ENCODE assay signal across 19 cellular contexts in genomic region chr11:9528141-9528511, GRCh38. TPM values are rescaled to one million over a fixed set of nuclear protein-coding genes. Genes with fewer than 3 reads are reported as not detected.
DNase-seq lines count a peak whose midpoint lies in the region; FAIRE-seq and TF ChIP-seq lines count a peak whose summit lies in the region.
"Had no signal": no experiment of that assay in that cellular context is flagged by ENCODE, and none has a peak within 500 bp of the region (broad histone marks: within the 10 kb centered on the region; RNA-seq: fewer than 3 reads in every experiment).

No MANE protein-coding gene starts in this region.

- dilution Hi-C loops in endothelial cell of umbilical vein (cut with MboI; ENCODE audit: extremely low pct_ligation_motif_present, low sequenced_read_pairs) = no loop called here

- H3K27ac ChIP-seq in ACC112 (ENCODE audit: low read depth, low read length) (peak overlapping the region; percentile 86), PC-9 (peak overlapping the region; percentile 85), endothelial cell of umbilical vein (ENCODE audit: insufficient read depth, low read depth, low read length) (peak overlapping the region; percentile 82), sigmoid colon (peak overlapping the region; percentile 67 to 82 (median 74)), OCI-LY7 (ENCODE audit: low read depth, low read length, poor library complexity, severe bottlenecking) (no peak overlapping the region)
- H3K27ac ChIP-seq: SJCRH30 had no signal

- H3F3A ChIP-seq in PC-9 (ENCODE audit: insufficient read depth, low read depth) = peaks cover 19% of the 10 kb centered on the region

- intact Hi-C loops in PC-9 (cut with micrococcal nuclease; ENCODE audit: unreplicated experiment) (no loop called here), endothelial cell of umbilical vein (cut with micrococcal nuclease) (loop anchor here (5.0 to 10.0 kb wide), 2 partner anchors 229 to 797 kb away; no protein-coding TSS in a partner anchor), sigmoid colon (cut with DNase I) (loop anchor here (5.0 kb wide), 2 partner anchors 44 to 84 kb away; partner anchors contain the start of gene WEE1), OCI-LY7 (cut with micrococcal nuclease; ENCODE audit: unreplicated experiment) (no loop called here)

- no peaks in the 10 kb centered on the region for H3K79me2 ChIP-seq in ACC112 (ENCODE audit: control insufficient read depth, insufficient read depth, low read length, unreplicated experiment)
- H3K79me2 ChIP-seq in PC-9 (ENCODE audit: low read depth) = no peaks in the 10 kb centered on the region
- H3K79me2 ChIP-seq in endothelial cell of umbilical vein (ENCODE audit: control insufficient read depth, insufficient read depth, low read length) = no peaks in the 10 kb centered on the region
- H3K79me2 ChIP-seq in OCI-LY7 (ENCODE audit: insufficient read depth, low read depth, low read length) = no peaks in the 10 kb centered on the region

- TF ChIP-seq POLR2A in endothelial cell of umbilical vein (IDR thresholded peaks at IDR 0.05; ENCODE audit: low read depth, low read length) (no peak), sigmoid colon (IDR thresholded peaks at IDR 0.05) (no peak)

- no peaks in the 10 kb centered on the region for H3K36me3 ChIP-seq in ACC112 (ENCODE audit: insufficient read depth, low read length)
- H3K36me3 ChIP-seq in PC-9 (ENCODE audit: low read depth) = no peaks in the 10 kb centered on the region
- H3K36me3 ChIP-seq in endothelial cell of umbilical vein (ENCODE audit: control insufficient read depth in 2 of 2, extremely low read depth in 1 of 2, insufficient read depth in 2 of 2, low read length in 2 of 2) = no peaks in the 10 kb centered on the region
- H3K36me3 ChIP-seq in sigmoid colon = peaks cover 0 to 5% (median 0%) of the 10 kb centered on the region in 4 donors
- H3K36me3 ChIP-seq in OCI-LY7 (ENCODE audit: insufficient read depth, low read length) = peaks cover 24% of the 10 kb centered on the region

- no peaks in the 10 kb centered on the region for H4K20me1 ChIP-seq in PC-9 (ENCODE audit: insufficient read depth)
- no peaks in the 10 kb centered on the region for H4K20me1 ChIP-seq in endothelial cell of umbilical vein (replicated peaks; ENCODE audit: control insufficient read depth, extremely low read depth, insufficient read depth, low read length)
- H4K20me1 ChIP-seq in OCI-LY7 (ENCODE audit: insufficient read depth, low read length) = no peaks in the 10 kb centered on the region

- H3K4me3 ChIP-seq in ACC112 (ENCODE audit: low read depth, low read length) (no peak overlapping the region), PC-9 (no peak overlapping the region), endothelial cell of umbilical vein (replicated peaks in 1 of 3; ENCODE audit: insufficient read depth in 1 of 3, low read depth in 1 of 3, low read length in 3 of 3) (peak overlapping the region in 1 of 3 experiments; percentile 20), sigmoid colon (no peak overlapping the region), OCI-LY7 (ENCODE audit: low read depth, low read length, poor library complexity, severe bottlenecking) (no peak overlapping the region), foreskin fibroblast (ENCODE audit: low read depth in 1 of 2, low read length in 2 of 2) (no peak overlapping the region)
- H3K4me3 ChIP-seq: SJCRH30 had no signal

- H3K27me3 ChIP-seq in ACC112 (ENCODE audit: insufficient read depth, low read length) (no peaks in the 10 kb centered on the region), PC-9 (ENCODE audit: insufficient read depth, low read depth) (no peaks in the 10 kb centered on the region), endothelial cell of umbilical vein (ENCODE audit: control insufficient read depth in 2 of 2, insufficient read depth in 2 of 2, low read length in 2 of 2) (no peaks in the 10 kb centered on the region), sigmoid colon (no peaks in the 10 kb centered on the region)
- H3K27me3 ChIP-seq: SJCRH30 had no signal

- BruUV-seq in PC-9 (replicated peaks; lab: Mats Ljungman, UMichigan) = no TSS peak
- BruUV-seq in endothelial cell of umbilical vein (replicated peaks; lab: Mats Ljungman, UMichigan) = no TSS peak
- BruUV-seq in OCI-LY7 (replicated peaks; lab: Mats Ljungman, UMichigan) = no TSS peak

- no peak for TF ChIP-seq EP300 in sigmoid colon (IDR thresholded peaks at IDR 0.05)

- CTCF ChIA-PET in PC-9 (lab: Charles Lee) (no interaction called here), endothelial cell of umbilical vein (lab: Charles Lee) (interaction anchor here (1.1 kb wide), 1 partner anchor 20 kb away, joined by 3 read pairs; no protein-coding TSS in a partner anchor), OCI-LY7 (lab: Charles Lee; ENCODE audit: unreplicated experiment) (no interaction called here)

- H3K9ac ChIP-seq in endothelial cell of umbilical vein (replicated peaks; ENCODE audit: extremely low read depth, insufficient read depth, low read length) = peak overlapping the region; percentile 71

- POLR2A ChIA-PET in PC-9 (lab: Charles Lee; ENCODE audit: unreplicated experiment) = interaction anchor here (0.7 kb wide), 1 partner anchor 1145 kb away, joined by 5 read pairs; no protein-coding TSS in a partner anchor
- POLR2A ChIA-PET in endothelial cell of umbilical vein (lab: Charles Lee) = interaction anchor here (1.2 to 1.4 kb wide), 2 partner anchors 24 to 67 kb away, joined by 3 to 4 read pairs; partner anchors contain the start of gene ZNF143
- POLR2A ChIA-PET in OCI-LY7 (lab: Charles Lee) = interaction anchor here (0.6 to 1.0 kb wide), 6 partner anchors 9 to 428 kb away, joined by 3 to 5 read pairs (median 4); no protein-coding TSS in a partner anchor

- no peaks in the 10 kb centered on the region for H3K9me1 ChIP-seq in endothelial cell of umbilical vein (replicated peaks; ENCODE audit: control insufficient read depth, extremely low read depth, insufficient read depth, low read length)

- no peak for DNase-seq in PC-9
- no peak for DNase-seq in endothelial cell of umbilical vein (ENCODE audit: low read depth, low spot score)
- no peak for DNase-seq in sigmoid colon
- DNase-seq in activated naive CD4-positive, alpha-beta T cell treated with Interleukin-2 at 50 U/mL for 16 hours = no peak
- no peak for DNase-seq in OCI-LY7 (ENCODE audit: low spot score)
- DNase-seq in foreskin fibroblast = no peak
- no peak for DNase-seq in DMS53 (lab: John Stamatoyannopoulos, UW)
- DNase-seq: activated B cell treated with CpG ODN at 0.5 μM for 24 hours; activated CD4-positive, alpha-beta T cell treated with anti-CD3 and anti-CD28 coated beads, Interleukin-2, amount 50 U/mL, for 48 hours; activated gamma-delta T cell treated with Interleukin-2 at 50 U/mL for 16 hours; CD4-positive, CD25-positive, alpha-beta regulatory T cell; effector CD8-positive, alpha-beta T cell; GDM1; NCI-H774; nephron progenitor cell; OCI-M1; SJCRH30; stimulated activated CD8-positive, alpha-beta memory T cell treated with anti-CD3 and anti-CD28 coated beads, Interleukin-4, amount 100 ng/mL, for 48 hours had no signal

- peaks cover 47% of the 10 kb centered on the region for H3K4me1 ChIP-seq in ACC112 (ENCODE audit: control insufficient read depth, insufficient read depth, low read length, unreplicated experiment)
- peaks cover 53% of the 10 kb centered on the region for H3K4me1 ChIP-seq in PC-9 (replicated peaks; ENCODE audit: insufficient read depth)
- H3K4me1 ChIP-seq in endothelial cell of umbilical vein (ENCODE audit: control insufficient read depth, extremely low read depth, insufficient read depth, low read length) = peaks cover 27% of the 10 kb centered on the region
- peaks cover 0 to 52% (median 38%) of the 10 kb centered on the region in 4 donors for H3K4me1 ChIP-seq in sigmoid colon
- no peaks in the 10 kb centered on the region for H3K4me1 ChIP-seq in OCI-LY7 (ENCODE audit: insufficient read depth, low read length, poor library complexity, severe bottlenecking)

- H2AFZ ChIP-seq in ACC112 (ENCODE audit: low read length, unreplicated experiment) (no peak overlapping the region), PC-9 (no peak overlapping the region), endothelial cell of umbilical vein (ENCODE audit: low read depth, low read length) (no peak overlapping the region), OCI-LY7 (ENCODE audit: low read length) (no peak overlapping the region)

- H3K9me2 ChIP-seq in PC-9 (ENCODE audit: insufficient read depth) (no peaks in the 10 kb centered on the region), OCI-LY7 (ENCODE audit: insufficient read depth, low read length) (no peaks in the 10 kb centered on the region)

- TF ChIP-seq CTCF in PC-9 (conservative IDR thresholded peaks at IDR 0.05) = no peak
- no peak for TF ChIP-seq CTCF in endothelial cell of umbilical vein (IDR thresholded peaks at IDR 0.05; ENCODE audit: extremely low read depth in 1 of 2, insufficient read depth in 1 of 2, low read depth in 1 of 2, low read length in 2 of 2)
- TF ChIP-seq CTCF in sigmoid colon (IDR thresholded peaks at IDR 0.05) = no peak
- no peak for TF ChIP-seq CTCF in OCI-LY7 (conservative IDR thresholded peaks at IDR 0.05; ENCODE audit: low read length)
- no peak for TF ChIP-seq CTCF in foreskin fibroblast (IDR thresholded peaks at IDR 0.05; ENCODE audit: low read depth, low read length)

- whole genome bisulfite sequencing in sigmoid colon, 2 donors = 61 to 88% methylated on average over 1 of the region's 1 CpG

- H3K9me3 ChIP-seq in PC-9 (ENCODE audit: insufficient read depth, low read depth) (no peaks in the 10 kb centered on the region), endothelial cell of umbilical vein (replicated peaks; ENCODE audit: control insufficient read depth, insufficient read depth, low read length) (no peaks in the 10 kb centered on the region), sigmoid colon (no peaks in the 10 kb centered on the region), OCI-LY7 (ENCODE audit: low read length) (no peaks in the 10 kb centered on the region)
- H3K9me3 ChIP-seq: SJCRH30 had no signal

- peak overlapping the region; percentile 65; the same call in 1 of the 2 replicates for H3K4me2 ChIP-seq in PC-9
- peak overlapping the region; percentile 70 for H3K4me2 ChIP-seq in endothelial cell of umbilical vein (ENCODE audit: insufficient read depth, low read length)
- H3K4me2 ChIP-seq in OCI-LY7 (ENCODE audit: low read length) = no peak overlapping the region

- no peak for FAIRE-seq in endothelial cell of umbilical vein (lab: Jason Lieb, UNC)

RNA-seq across cellular contexts. Expression of gene WEE1, which starts 45.3 kb away (rescaled TPM):
- total RNA-seq in PC-9 (2021) (32.2 and 37.1 TPM in 2 replicates), endothelial cell of umbilical vein (42.8 and 47.0 TPM in 2 replicates), sigmoid colon (10 to 100 TPM; 32.4 to 38.8 (median 35.0) TPM), OCI-LY7 (2022) (216 and 237 TPM in 2 replicates)
- polyA plus RNA-seq in endothelial cell of umbilical vein (12.4 and 19.2 TPM in 2 replicates), sigmoid colon (10 to 100 TPM in 2 of 3 donors, 1 to 10 TPM in 1; 8.4 to 11.1 (median 10.0) TPM)
- polyA plus RNA-seq in endothelial cell of umbilical vein (2011; cell fraction: cytosol; rRNA removed) = 17.8 and 19.4 TPM in 2 replicates
- 93.8 and 122 TPM in 2 replicates for polyA plus RNA-seq in endothelial cell of umbilical vein (2011; cell fraction: nucleus; rRNA removed)
- polyA plus RNA-seq in endothelial cell of umbilical vein (2012) = 21.2 and 27.5 TPM in 2 replicates
- polyA minus RNA-seq in endothelial cell of umbilical vein = 27.2 and 28.9 TPM in 2 replicates
- polyA minus RNA-seq in endothelial cell of umbilical vein (2011; cell fraction: cytosol; rRNA and poly(A)+ RNA removed) = 34.8 TPM
- 92.7 and 117 TPM in 2 replicates for polyA minus RNA-seq in endothelial cell of umbilical vein (2011; cell fraction: nucleus; rRNA and poly(A)+ RNA removed)
- 141 and 147 TPM in 2 replicates for total RNA-seq in OCI-LY7 (2014; rRNA removed; shearing (Covaris generic))

Comparison
In these comparisons a context has a peak if more than half of its experiments do, and no peak if none do; other contexts are left out.
1. intact Hi-C loops: an anchor here in endothelial cell of umbilical vein (5.0 to 10.0 kb wide) and sigmoid colon (5.0 kb wide); none called in PC-9 and OCI-LY7.